In the genomic region with DNA sequence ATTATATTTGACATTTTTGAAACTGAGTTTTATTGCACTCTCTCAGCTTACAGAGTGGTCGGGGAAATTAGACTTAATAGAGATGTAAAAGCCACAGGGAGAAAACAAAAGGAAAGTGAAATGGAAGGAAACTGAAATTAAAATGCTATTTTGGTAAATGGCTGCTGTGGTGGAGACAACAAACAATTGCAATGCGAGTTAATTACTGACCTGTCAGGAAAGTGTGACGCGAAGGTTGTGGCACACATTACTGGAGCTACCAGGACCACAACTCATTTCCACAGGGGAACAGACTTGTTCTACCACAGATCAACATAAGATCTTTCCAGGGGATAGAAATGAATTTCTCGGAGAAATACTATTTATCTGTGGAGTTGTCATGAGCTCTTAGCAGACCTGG, we compare ENCODE assay signal across 14 cellular contexts. TPM values are rescaled to one million over a fixed set of nuclear protein-coding genes. Genes with fewer than 3 reads are reported as not detected.
DNase-seq lines count a peak whose midpoint lies in the region; ATAC-seq lines count a peak whose summit lies in the region.
"Had no signal": no experiment of that assay in that cellular context is flagged by ENCODE, and none has a peak within 500 bp of the region (broad histone marks: within the 10 kb centered on the region; RNA-seq: fewer than 3 reads in every experiment).

No MANE protein-coding gene starts in this region.

- H4K91ac ChIP-seq in neuronal stem cell (ENCODE audit: low read depth, low read length, poor library complexity), result no peak overlapping the region

- H2AK5ac ChIP-seq in neuronal stem cell (ENCODE audit: low read depth, low read length), result no peak overlapping the region

- H4K8ac ChIP-seq in neuronal stem cell (ENCODE audit: low read depth, low read length), result no peak overlapping the region

- H3K18ac ChIP-seq in neuronal stem cell (ENCODE audit: low read length), result no peak overlapping the region

- H3K9me3 Mint-ChIP-seq in central memory CD8-positive, alpha-beta T cell, result no peaks in the 10 kb centered on the region

- no peak overlapping the region for H2AFZ ChIP-seq in neuronal stem cell (ENCODE audit: low read length)

- H2BK15ac ChIP-seq in neuronal stem cell (ENCODE audit: low read length), result no peak overlapping the region

- peaks cover 0 to 1% (median 0%) of the 10 kb centered on the region in 3 experiments for H3K27me3 ChIP-seq in neuronal stem cell (ENCODE audit: control insufficient read depth in 3 of 3, insufficient read depth in 3 of 3, low read depth in 1 of 3, low read length in 3 of 3)

- H3K36me3 Mint-ChIP-seq in central memory CD8-positive, alpha-beta T cell (ENCODE audit: insufficient read depth), result peaks cover 5% of the 10 kb centered on the region

- H3K79me1 ChIP-seq in neuronal stem cell (ENCODE audit: low read depth, low read length), result no peaks in the 10 kb centered on the region

- no peak overlapping the region for H3K23ac ChIP-seq in neuronal stem cell (ENCODE audit: low read depth, low read length, poor library complexity)

- H3K4ac ChIP-seq in neuronal stem cell (ENCODE audit: low read length), result no peak overlapping the region

- WGBS in neuronal stem cell (ENCODE audit: extremely low coverage in 2 of 2, insufficient read length in 2 of 2, insufficient replicate concordance in 1 of 2), 2 donors, result no CpG with 5 or more reads among the region's 5 CpGs

- H2BK120ac ChIP-seq in neuronal stem cell (ENCODE audit: low read depth, low read length), result no peak overlapping the region

- H3K4me3 ChIP-seq in neuronal stem cell (ENCODE audit: low read length in 2 of 2), result no peak overlapping the region

- H3K4me1 Mint-ChIP-seq in central memory CD8-positive, alpha-beta T cell, result peaks cover 80% of the 10 kb centered on the region

- peak; percentile 72 for ATAC-seq in GM18517 (IDR thresholded peaks at IDR 0.05; ENCODE audit: unreplicated experiment)
- peak; percentile 63 for ATAC-seq in GM19463 (IDR thresholded peaks at IDR 0.05; ENCODE audit: unreplicated experiment)
- peak; percentile 61 for ATAC-seq in HG03159 (IDR thresholded peaks at IDR 0.05; ENCODE audit: unreplicated experiment)
- no peak for ATAC-seq in central memory CD8-positive, alpha-beta T cell (replicated peaks; ENCODE audit: extremely low read depth, poor library complexity, severe bottlenecking)
- ATAC-seq: left ventricle myocardium superior, SK-N-SH treated with all-trans-retinoic acid at 6 μM for 48 hours had no signal

- peak overlapping the region; percentile 7 for H3K27ac Mint-ChIP-seq in central memory CD8-positive, alpha-beta T cell (ENCODE audit: low read depth)

- peaks cover 0 to 2% of the 10 kb centered on the region in 2 donors for H3K9me3 ChIP-seq in neuronal stem cell (replicated peaks in 1 of 2; ENCODE audit: control insufficient read depth in 2 of 2, insufficient read depth in 1 of 2, low read depth in 1 of 2, low read length in 2 of 2)

- H3K14ac ChIP-seq in neuronal stem cell (ENCODE audit: low read length), result no peak overlapping the region

- H3K27me3 Mint-ChIP-seq in central memory CD8-positive, alpha-beta T cell, result no peaks in the 10 kb centered on the region

- no peak overlapping the region for H3K4me2 ChIP-seq in neuronal stem cell (ENCODE audit: insufficient read depth, low read length, poor library complexity, severe bottlenecking)

- H2BK12ac ChIP-seq in neuronal stem cell (ENCODE audit: low read length), result no peak overlapping the region

- H3K36me3 ChIP-seq in neuronal stem cell (replicated peaks in 1 of 2; ENCODE audit: control insufficient read depth in 2 of 2, insufficient read depth in 2 of 2, low read length in 2 of 2), result no peaks in the 10 kb centered on the region

- DNase-seq in central memory CD8-positive, alpha-beta T cell (ENCODE audit: low spot score in 2 of 2), result no peak
- DNase-seq in HPDE6-E6E7 (ENCODE audit: extremely low spot score) (no peak), DMS 273 (lab: John Stamatoyannopoulos, UW; ENCODE audit: unreplicated experiment) (no peak), neuronal stem cell (ENCODE audit: low spot score) (no peak), AG08395 (ENCODE audit: low spot score) (no peak)
- DNase-seq: activated CD8-positive, alpha-beta memory T cell treated with anti-CD3 and anti-CD28 coated beads, Interleukin-2, amount 50 U/mL, for 48 hours; EL; foreskin melanocyte; left ventricle myocardium superior; NCI-H446 treated with DMSO at 0.1 percent for 48 hours had no signal

- no peaks in the 10 kb centered on the region for H3K4me1 ChIP-seq in neuronal stem cell (ENCODE audit: control insufficient read depth in 2 of 2, insufficient read depth in 1 of 2, low read depth in 1 of 2, low read length in 2 of 2)

- H3K4me3 Mint-ChIP-seq in central memory CD8-positive, alpha-beta T cell, result peak overlapping the region; percentile 40

- H2BK5ac ChIP-seq in neuronal stem cell (ENCODE audit: low read length), result no peak overlapping the region

- no peak overlapping the region for H3K27ac ChIP-seq in neuronal stem cell (replicated peaks; ENCODE audit: low read length)

- no peak overlapping the region for H3K9ac ChIP-seq in neuronal stem cell (ENCODE audit: low read depth, low read length, poor library complexity)

RNA-seq across cellular contexts. Expression of a gene that starts 19.5 kb away (rescaled TPM):
- 2.5 TPM for polyA plus RNA-seq in neuronal stem cell (2013, experiment 1 of 2)
- 2.2 TPM for polyA plus RNA-seq in neuronal stem cell (2013, experiment 2 of 2)
